In the genomic region with DNA sequence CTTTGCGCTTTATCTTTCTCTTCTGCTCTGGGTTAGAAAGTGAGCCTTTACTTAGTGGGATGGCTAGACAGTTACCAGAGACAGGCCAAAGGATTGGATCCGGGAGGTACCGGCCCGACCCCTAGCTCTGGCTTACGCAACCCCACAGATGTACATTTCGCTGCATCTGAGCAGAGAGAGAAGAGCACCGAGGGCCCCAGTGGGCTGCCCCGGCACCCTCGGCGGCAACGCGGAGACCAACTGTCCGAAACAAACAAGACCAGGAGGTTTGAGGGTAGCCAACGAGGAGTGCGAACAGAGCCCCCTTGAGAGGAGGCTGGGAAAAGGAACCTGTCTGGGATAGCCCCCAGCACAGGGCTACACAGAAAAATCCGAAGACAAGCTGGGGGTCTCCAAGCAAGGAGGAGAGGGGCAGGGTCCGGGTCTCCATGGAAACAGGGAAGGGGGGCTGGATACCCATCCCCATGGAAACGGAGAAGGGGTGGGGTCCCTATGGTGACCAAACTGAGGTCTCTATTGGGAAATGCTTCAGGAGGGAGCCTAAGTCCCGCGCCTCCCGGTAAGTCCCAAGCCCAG, we compare ENCODE assay signal across 1 cellular context.
TF ChIP-seq lines count a peak whose summit lies in the region.

No MANE protein-coding gene starts in this region.

TF ChIP-seq in HepG2, 621 proteins besides CTCF, POLR2A, EP300 and RAD21 (continues in another document):
- TF ChIP-seq MYC (CRISPR knock-in tag; IDR thresholded peaks at IDR 0.05; ENCODE audit: borderline replicate concordance) (no peak), ZNF552 (CRISPR knock-in tag; IDR thresholded peaks at IDR 0.05; ENCODE audit: borderline replicate concordance) (no peak), SALL2 (CRISPR knock-in tag; IDR thresholded peaks at IDR 0.05) (no peak), CEBPB (IDR thresholded peaks at IDR 0.05; ENCODE audit: borderline replicate concordance, low read depth, low read length) (peak; percentile 45; the same call in 1 of the 2 replicates), ZBTB42 (CRISPR knock-in tag; IDR thresholded peaks at IDR 0.05) (no peak), NCOA1 (CRISPR knock-in tag; IDR thresholded peaks at IDR 0.05) (peak; percentile 6; the same call in 1 of the 2 replicates), ZMYM4 (CRISPR knock-in tag; IDR thresholded peaks at IDR 0.05) (no peak; the same call in 1 of the 2 replicates), ZZZ3 (CRISPR knock-in tag; IDR thresholded peaks at IDR 0.05; ENCODE audit: borderline replicate concordance) (no peak), ZNF496 (CRISPR knock-in tag; IDR thresholded peaks at IDR 0.05; ENCODE audit: insufficient replicate concordance) (no peak), CEBPG (CRISPR knock-in tag; IDR thresholded peaks at IDR 0.05) (peak; percentile 28; the same call in 1 of the 2 replicates), ZNF446 (CRISPR knock-in tag; IDR thresholded peaks at IDR 0.05) (no peak), PAF1 (CRISPR knock-in tag; IDR thresholded peaks at IDR 0.05) (no peak), XRCC5 (optimal IDR thresholded peaks at IDR 0.05; ENCODE audit: low read length) (no peak), GLMP (CRISPR knock-in tag; IDR thresholded peaks at IDR 0.05; ENCODE audit: borderline replicate concordance) (no peak), CHD4 (IDR thresholded peaks at IDR 0.05; ENCODE audit: borderline replicate concordance, low read length) (no peak), ATF7-NPFF (CRISPR knock-in tag; IDR thresholded peaks at IDR 0.05; ENCODE audit: low read depth) (no peak), RXRA (CRISPR knock-in tag; IDR thresholded peaks at IDR 0.05) (no peak), ZNF275 (CRISPR knock-in tag; IDR thresholded peaks at IDR 0.05; ENCODE audit: borderline replicate concordance) (no peak), FOXC1 (CRISPR knock-in tag; IDR thresholded peaks at IDR 0.05; ENCODE audit: borderline replicate concordance) (peak; percentile 27; the same call in 1 of the 2 replicates), ATAD3A (CRISPR knock-in tag; IDR thresholded peaks at IDR 0.05) (no peak), ZNF850 (CRISPR knock-in tag; conservative IDR thresholded peaks at IDR 0.05) (no peak), ZNF605 (CRISPR knock-in tag; IDR thresholded peaks at IDR 0.05) (no peak), ZNF33B (CRISPR knock-in tag; IDR thresholded peaks at IDR 0.05) (no peak), PRDM15 (CRISPR knock-in tag; IDR thresholded peaks at IDR 0.05) (no peak), ZNF101 (CRISPR knock-in tag; IDR thresholded peaks at IDR 0.05; ENCODE audit: borderline replicate concordance, low read depth) (no peak), RFX1 (IDR thresholded peaks at IDR 0.05) (peak; percentile 91), MYNN (CRISPR knock-in tag; IDR thresholded peaks at IDR 0.05; ENCODE audit: low read depth) (no peak), ZNF724P (CRISPR knock-in tag; IDR thresholded peaks at IDR 0.05; ENCODE audit: borderline replicate concordance) (0 out of 2 replicates have a peak, but pooled peaks have one; percentile 40), FLYWCH1 (CRISPR knock-in tag; IDR thresholded peaks at IDR 0.05) (0 out of 2 replicates have a peak, but pooled peaks have one; percentile 14), ZFP36 (IDR thresholded peaks at IDR 0.05; ENCODE audit: borderline replicate concordance, low read depth, low read length, partially characterized antibody) (no peak)
- TF ChIP-seq, protein P1, sequence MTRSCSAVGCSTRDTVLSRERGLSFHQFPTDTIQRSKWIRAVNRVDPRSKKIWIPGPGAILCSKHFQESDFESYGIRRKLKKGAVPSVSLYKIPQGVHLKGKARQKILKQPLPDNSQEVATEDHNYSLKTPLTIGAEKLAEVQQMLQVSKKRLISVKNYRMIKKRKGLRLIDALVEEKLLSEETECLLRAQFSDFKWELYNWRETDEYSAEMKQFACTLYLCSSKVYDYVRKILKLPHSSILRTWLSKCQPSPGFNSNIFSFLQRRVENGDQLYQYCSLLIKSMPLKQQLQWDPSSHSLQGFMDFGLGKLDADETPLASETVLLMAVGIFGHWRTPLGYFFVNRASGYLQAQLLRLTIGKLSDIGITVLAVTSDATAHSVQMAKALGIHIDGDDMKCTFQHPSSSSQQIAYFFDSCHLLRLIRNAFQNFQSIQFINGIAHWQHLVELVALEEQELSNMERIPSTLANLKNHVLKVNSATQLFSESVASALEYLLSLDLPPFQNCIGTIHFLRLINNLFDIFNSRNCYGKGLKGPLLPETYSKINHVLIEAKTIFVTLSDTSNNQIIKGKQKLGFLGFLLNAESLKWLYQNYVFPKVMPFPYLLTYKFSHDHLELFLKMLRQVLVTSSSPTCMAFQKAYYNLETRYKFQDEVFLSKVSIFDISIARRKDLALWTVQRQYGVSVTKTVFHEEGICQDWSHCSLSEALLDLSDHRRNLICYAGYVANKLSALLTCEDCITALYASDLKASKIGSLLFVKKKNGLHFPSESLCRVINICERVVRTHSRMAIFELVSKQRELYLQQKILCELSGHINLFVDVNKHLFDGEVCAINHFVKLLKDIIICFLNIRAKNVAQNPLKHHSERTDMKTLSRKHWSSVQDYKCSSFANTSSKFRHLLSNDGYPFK (CRISPR knock-in tag; IDR thresholded peaks at IDR 0.05; ENCODE audit: borderline replicate concordance), result no peak
- TF ChIP-seq, protein P2, sequence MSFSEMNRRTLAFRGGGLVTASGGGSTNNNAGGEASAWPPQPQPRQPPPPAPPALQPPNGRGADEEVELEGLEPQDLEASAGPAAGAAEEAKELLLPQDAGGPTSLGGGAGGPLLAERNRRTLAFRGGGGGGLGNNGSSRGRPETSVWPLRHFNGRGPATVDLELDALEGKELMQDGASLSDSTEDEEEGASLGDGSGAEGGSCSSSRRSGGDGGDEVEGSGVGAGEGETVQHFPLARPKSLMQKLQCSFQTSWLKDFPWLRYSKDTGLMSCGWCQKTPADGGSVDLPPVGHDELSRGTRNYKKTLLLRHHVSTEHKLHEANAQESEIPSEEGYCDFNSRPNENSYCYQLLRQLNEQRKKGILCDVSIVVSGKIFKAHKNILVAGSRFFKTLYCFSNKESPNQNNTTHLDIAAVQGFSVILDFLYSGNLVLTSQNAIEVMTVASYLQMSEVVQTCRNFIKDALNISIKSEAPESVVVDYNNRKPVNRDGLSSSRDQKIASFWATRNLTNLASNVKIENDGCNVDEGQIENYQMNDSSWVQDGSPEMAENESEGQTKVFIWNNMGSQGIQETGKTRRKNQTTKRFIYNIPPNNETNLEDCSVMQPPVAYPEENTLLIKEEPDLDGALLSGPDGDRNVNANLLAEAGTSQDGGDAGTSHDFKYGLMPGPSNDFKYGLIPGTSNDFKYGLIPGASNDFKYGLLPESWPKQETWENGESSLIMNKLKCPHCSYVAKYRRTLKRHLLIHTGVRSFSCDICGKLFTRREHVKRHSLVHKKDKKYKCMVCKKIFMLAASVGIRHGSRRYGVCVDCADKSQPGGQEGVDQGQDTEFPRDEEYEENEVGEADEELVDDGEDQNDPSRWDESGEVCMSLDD (CRISPR knock-in tag; IDR thresholded peaks at IDR 0.05; ENCODE audit: borderline replicate concordance), result no peak
- TF ChIP-seq, protein P3, sequence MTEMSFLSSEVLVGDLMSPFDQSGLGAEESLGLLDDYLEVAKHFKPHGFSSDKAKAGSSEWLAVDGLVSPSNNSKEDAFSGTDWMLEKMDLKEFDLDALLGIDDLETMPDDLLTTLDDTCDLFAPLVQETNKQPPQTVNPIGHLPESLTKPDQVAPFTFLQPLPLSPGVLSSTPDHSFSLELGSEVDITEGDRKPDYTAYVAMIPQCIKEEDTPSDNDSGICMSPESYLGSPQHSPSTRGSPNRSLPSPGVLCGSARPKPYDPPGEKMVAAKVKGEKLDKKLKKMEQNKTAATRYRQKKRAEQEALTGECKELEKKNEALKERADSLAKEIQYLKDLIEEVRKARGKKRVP (CRISPR knock-in tag; IDR thresholded peaks at IDR 0.05), result no peak
- TF ChIP-seq, protein P4, sequence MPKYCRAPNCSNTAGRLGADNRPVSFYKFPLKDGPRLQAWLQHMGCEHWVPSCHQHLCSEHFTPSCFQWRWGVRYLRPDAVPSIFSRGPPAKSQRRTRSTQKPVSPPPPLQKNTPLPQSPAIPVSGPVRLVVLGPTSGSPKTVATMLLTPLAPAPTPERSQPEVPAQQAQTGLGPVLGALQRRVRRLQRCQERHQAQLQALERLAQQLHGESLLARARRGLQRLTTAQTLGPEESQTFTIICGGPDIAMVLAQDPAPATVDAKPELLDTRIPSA (CRISPR knock-in tag; IDR thresholded peaks at IDR 0.05; ENCODE audit: borderline replicate concordance), result no peak
- TF ChIP-seq, protein P5, sequence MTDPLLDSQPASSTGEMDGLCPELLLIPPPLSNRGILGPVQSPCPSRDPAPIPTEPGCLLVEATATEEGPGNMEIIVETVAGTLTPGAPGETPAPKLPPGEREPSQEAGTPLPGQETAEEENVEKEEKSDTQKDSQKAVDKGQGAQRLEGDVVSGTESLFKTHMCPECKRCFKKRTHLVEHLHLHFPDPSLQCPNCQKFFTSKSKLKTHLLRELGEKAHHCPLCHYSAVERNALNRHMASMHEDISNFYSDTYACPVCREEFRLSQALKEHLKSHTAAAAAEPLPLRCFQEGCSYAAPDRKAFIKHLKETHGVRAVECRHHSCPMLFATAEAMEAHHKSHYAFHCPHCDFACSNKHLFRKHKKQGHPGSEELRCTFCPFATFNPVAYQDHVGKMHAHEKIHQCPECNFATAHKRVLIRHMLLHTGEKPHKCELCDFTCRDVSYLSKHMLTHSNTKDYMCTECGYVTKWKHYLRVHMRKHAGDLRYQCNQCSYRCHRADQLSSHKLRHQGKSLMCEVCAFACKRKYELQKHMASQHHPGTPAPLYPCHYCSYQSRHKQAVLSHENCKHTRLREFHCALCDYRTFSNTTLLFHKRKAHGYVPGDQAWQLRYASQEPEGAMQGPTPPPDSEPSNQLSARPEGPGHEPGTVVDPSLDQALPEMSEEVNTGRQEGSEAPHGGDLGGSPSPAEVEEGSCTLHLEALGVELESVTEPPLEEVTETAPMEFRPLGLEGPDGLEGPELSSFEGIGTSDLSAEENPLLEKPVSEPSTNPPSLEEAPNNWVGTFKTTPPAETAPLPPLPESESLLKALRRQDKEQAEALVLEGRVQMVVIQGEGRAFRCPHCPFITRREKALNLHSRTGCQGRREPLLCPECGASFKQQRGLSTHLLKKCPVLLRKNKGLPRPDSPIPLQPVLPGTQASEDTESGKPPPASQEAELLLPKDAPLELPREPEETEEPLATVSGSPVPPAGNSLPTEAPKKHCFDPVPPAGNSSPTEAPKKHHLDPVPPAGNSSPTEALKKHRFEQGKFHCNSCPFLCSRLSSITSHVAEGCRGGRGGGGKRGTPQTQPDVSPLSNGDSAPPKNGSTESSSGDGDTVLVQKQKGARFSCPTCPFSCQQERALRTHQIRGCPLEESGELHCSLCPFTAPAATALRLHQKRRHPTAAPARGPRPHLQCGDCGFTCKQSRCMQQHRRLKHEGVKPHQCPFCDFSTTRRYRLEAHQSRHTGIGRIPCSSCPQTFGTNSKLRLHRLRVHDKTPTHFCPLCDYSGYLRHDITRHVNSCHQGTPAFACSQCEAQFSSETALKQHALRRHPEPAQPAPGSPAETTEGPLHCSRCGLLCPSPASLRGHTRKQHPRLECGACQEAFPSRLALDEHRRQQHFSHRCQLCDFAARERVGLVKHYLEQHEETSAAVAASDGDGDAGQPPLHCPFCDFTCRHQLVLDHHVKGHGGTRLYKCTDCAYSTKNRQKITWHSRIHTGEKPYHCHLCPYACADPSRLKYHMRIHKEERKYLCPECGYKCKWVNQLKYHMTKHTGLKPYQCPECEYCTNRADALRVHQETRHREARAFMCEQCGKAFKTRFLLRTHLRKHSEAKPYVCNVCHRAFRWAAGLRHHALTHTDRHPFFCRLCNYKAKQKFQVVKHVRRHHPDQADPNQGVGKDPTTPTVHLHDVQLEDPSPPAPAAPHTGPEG (CRISPR knock-in tag; IDR thresholded peaks at IDR 0.05), result no peak
- TF ChIP-seq, protein P6, sequence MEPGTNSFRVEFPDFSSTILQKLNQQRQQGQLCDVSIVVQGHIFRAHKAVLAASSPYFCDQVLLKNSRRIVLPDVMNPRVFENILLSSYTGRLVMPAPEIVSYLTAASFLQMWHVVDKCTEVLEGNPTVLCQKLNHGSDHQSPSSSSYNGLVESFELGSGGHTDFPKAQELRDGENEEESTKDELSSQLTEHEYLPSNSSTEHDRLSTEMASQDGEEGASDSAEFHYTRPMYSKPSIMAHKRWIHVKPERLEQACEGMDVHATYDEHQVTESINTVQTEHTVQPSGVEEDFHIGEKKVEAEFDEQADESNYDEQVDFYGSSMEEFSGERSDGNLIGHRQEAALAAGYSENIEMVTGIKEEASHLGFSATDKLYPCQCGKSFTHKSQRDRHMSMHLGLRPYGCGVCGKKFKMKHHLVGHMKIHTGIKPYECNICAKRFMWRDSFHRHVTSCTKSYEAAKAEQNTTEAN (CRISPR knock-in tag; conservative IDR thresholded peaks at IDR 0.05), result no peak
